In the genomic region with DNA sequence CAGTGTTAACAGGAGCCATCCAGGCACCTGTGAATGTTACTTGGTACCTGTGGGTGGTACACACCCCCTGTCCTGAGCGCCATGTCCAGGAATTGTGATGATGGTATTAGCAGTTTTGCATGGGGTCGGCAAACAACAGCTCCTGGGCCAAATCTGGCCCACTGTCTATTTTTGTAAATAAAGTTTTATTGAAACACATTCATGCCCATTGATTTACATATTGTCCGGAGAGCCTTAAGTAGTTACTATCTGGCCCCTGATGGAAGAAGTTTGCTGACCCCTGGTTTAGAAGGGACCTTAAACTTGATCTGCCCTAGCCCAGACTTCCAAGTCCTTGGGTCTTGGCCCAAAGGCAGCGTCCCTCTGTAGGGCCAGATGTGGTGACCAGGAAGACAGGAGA, we compare ENCODE assay signal across 28 cellular contexts. TPM values are rescaled to one million over a fixed set of nuclear protein-coding genes. Genes with fewer than 3 reads are reported as not detected.
DNase-seq lines count a peak whose midpoint lies in the region; ATAC-seq and TF ChIP-seq lines count a peak whose summit lies in the region.
"Had no signal": no experiment of that assay in that cellular context is flagged by ENCODE, and none has a peak within 500 bp of the region (broad histone marks: within the 10 kb centered on the region; RNA-seq: fewer than 3 reads in every experiment).

No MANE protein-coding gene starts in this region.

- no peak overlapping the region for H3K4me3 ChIP-seq in Panc1 (ENCODE audit: low read depth in 2 of 2, low read length in 2 of 2)
- H3K4me3 ChIP-seq in coronary artery = peak overlapping the region; percentile 58
- no peak overlapping the region for H3K4me3 ChIP-seq in subcutaneous abdominal adipose tissue (ENCODE audit: low read depth in 1 of 5, low read length in 5 of 5)
- no peak overlapping the region for H3K4me3 ChIP-seq in mammary epithelial cell (replicated peaks in 1 of 3; ENCODE audit: insufficient read depth in 1 of 3, low read depth in 2 of 3, low read length in 3 of 3)
- H3K4me3 ChIP-seq: cardiac muscle cell, gastroesophageal sphincter, pancreas, right atrium auricular region had no signal

- H3K27me3 ChIP-seq in Panc1 (ENCODE audit: control insufficient read depth, insufficient read depth, low read length) (no peaks in the 10 kb centered on the region), subcutaneous abdominal adipose tissue (ENCODE audit: control insufficient read depth in 5 of 5, insufficient read depth in 4 of 5, low read length in 5 of 5) (no peaks in the 10 kb centered on the region), mammary epithelial cell (ENCODE audit: insufficient read depth, low read length) (no peaks in the 10 kb centered on the region)
- H3K27me3 ChIP-seq: cardiac muscle cell, gastroesophageal sphincter, pancreas, right atrium auricular region had no signal

- peak overlapping the region; percentile 42 to 73 (median 56) for H3K27ac Mint-ChIP-seq in nephron
- H3K27ac Mint-ChIP-seq: activated CD4-positive, alpha-beta memory T cell treated with anti-CD3 and anti-CD28 coated beads, Interleukin-2, amount 10 ng/mL, durations not matched to agents 7 days and 5 days; activated naive CD4-positive, alpha-beta T cell treated with anti-CD3 and anti-CD28 coated beads, Interleukin-2, amount 50 U/mL, for 24 hours; activated T-helper 2 cell treated with anti-CD3 and anti-CD28 coated beads, Interferon-gamma antibody, Interleukin-2, Interleukin-4, amounts not matched to agents 10 μg/mL and 5 μg/mL and 100 μg/mL, durations not matched to agents 14 hours and 24 hours and 36 hours had no signal

- no peaks in the 10 kb centered on the region for H4K20me1 ChIP-seq in mammary epithelial cell (ENCODE audit: insufficient read depth, low read length)

- intact Hi-C loops in Panc1 (cut with micrococcal nuclease; ENCODE audit: unreplicated experiment) = no loop called here
- intact Hi-C loops in mammary epithelial cell (cut with micrococcal nuclease) = no loop called here

- H3K4me2 ChIP-seq in mammary epithelial cell (ENCODE audit: insufficient read depth, low read depth, low read length) = no peak overlapping the region
- H3K4me2 ChIP-seq: KMS-11 had no signal

- peaks cover 8% of the 10 kb centered on the region for H3K27me3 Mint-ChIP-seq in nephron (ENCODE audit: low read depth)
- H3K27me3 Mint-ChIP-seq: activated CD4-positive, alpha-beta memory T cell treated with anti-CD3 and anti-CD28 coated beads, Interleukin-2, amount 10 ng/mL, durations not matched to agents 7 days and 5 days; activated naive CD4-positive, alpha-beta T cell treated with anti-CD3 and anti-CD28 coated beads, Interleukin-2, amount 50 U/mL, for 24 hours; naive thymus-derived CD8-positive, alpha-beta T cell had no signal

- peaks cover 42% of the 10 kb centered on the region for H3K4me1 Mint-ChIP-seq in nephron

- peaks cover 66% of the 10 kb centered on the region for H3K79me2 ChIP-seq in mammary epithelial cell (ENCODE audit: insufficient read depth, low read length)

- 100% methylated on average over 4 of the region's 4 CpGs for WGBS in mammary epithelial cell (ENCODE audit: low coverage, missing lambda C conversion rate)

- no peak overlapping the region for H2AFZ ChIP-seq in mammary epithelial cell (ENCODE audit: low read depth, low read length)

- ATAC-seq in Panc1 = no peak
- ATAC-seq: activated CD4-positive, CD25-positive, alpha-beta regulatory T cell treated with anti-CD3 and anti-CD28 coated beads, Interleukin-2, amount 50 U/mL, for 24 hours; left lobe of liver; naive thymus-derived CD8-positive, alpha-beta T cell had no signal

- no peaks in the 10 kb centered on the region for H3K9me3 ChIP-seq in Panc1 (ENCODE audit: control insufficient read depth, insufficient read depth, low read depth, low read length)
- no peaks in the 10 kb centered on the region for H3K9me3 ChIP-seq in subcutaneous abdominal adipose tissue (ENCODE audit: control insufficient read depth in 5 of 5, low read length in 5 of 5)
- H3K9me3 ChIP-seq in mammary epithelial cell (replicated peaks; ENCODE audit: insufficient read depth, low read length) = no peaks in the 10 kb centered on the region
- H3K9me3 ChIP-seq: gastroesophageal sphincter, pancreas, right atrium auricular region had no signal

- TF ChIP-seq CTCF in Panc1 (IDR thresholded peaks at IDR 0.05) (no peak), coronary artery (IDR thresholded peaks at IDR 0.05) (no peak), nephron (IDR thresholded peaks at IDR 0.05; ENCODE audit: unreplicated experiment in 3 of 3) (no peak), mammary epithelial cell (conservative IDR thresholded peaks at IDR 0.05 in 1 of 2, IDR thresholded peaks at IDR 0.05 in 1 of 2; ENCODE audit: extremely low read depth in 1 of 2, insufficient read depth in 1 of 2, low read depth in 1 of 2, low read length in 2 of 2) (no peak)

- H3K9ac ChIP-seq in subcutaneous abdominal adipose tissue (ENCODE audit: low read length in 5 of 5) = no peak overlapping the region
- no peak overlapping the region for H3K9ac ChIP-seq in mammary epithelial cell (ENCODE audit: insufficient read depth, low read length)
- H3K9ac ChIP-seq: KMS-11 had no signal

- POLR2A ChIA-PET in Panc1 (lab: Charles Lee) = no interaction called here

- BruUV-seq in Panc1 (replicated peaks; lab: Mats Ljungman, UMichigan) = no TSS peak
- no TSS peak for BruUV-seq in mammary epithelial cell (replicated peaks; lab: Mats Ljungman, UMichigan)

- H3K4me1 ChIP-seq in Panc1 (ENCODE audit: control insufficient read depth, insufficient read depth, low read length) (peaks cover 38% of the 10 kb centered on the region), subcutaneous abdominal adipose tissue (ENCODE audit: control insufficient read depth in 5 of 5, insufficient read depth in 5 of 5, low read length in 5 of 5) (peaks cover 2 to 49% (median 34%) of the 10 kb centered on the region in 5 donors), mammary epithelial cell (ENCODE audit: insufficient read depth, low read length) (peaks cover 13% of the 10 kb centered on the region)

- H3K36me3 Mint-ChIP-seq in nephron (ENCODE audit: low read depth) = peaks cover 5% of the 10 kb centered on the region

- H3K9me3 Mint-ChIP-seq in nephron = no peaks in the 10 kb centered on the region
- H3K9me3 Mint-ChIP-seq: activated CD4-positive, alpha-beta memory T cell treated with anti-CD3 and anti-CD28 coated beads, Interleukin-2, amount 10 ng/mL, durations not matched to agents 7 days and 5 days; activated naive CD4-positive, alpha-beta T cell treated with anti-CD3 and anti-CD28 coated beads, Interleukin-2, amount 50 U/mL, for 24 hours; activated T-helper 2 cell treated with anti-CD3 and anti-CD28 coated beads, Interferon-gamma antibody, Interleukin-2, Interleukin-4, amounts not matched to agents 10 μg/mL and 5 μg/mL and 100 μg/mL, durations not matched to agents 14 hours and 24 hours and 36 hours; naive thymus-derived CD8-positive, alpha-beta T cell had no signal

- no peaks in the 10 kb centered on the region for H3K36me3 ChIP-seq in Panc1 (ENCODE audit: control insufficient read depth, insufficient read depth, low read length)
- H3K36me3 ChIP-seq in subcutaneous abdominal adipose tissue (ENCODE audit: control insufficient read depth in 5 of 5, insufficient read depth in 5 of 5, low read length in 5 of 5) = peaks cover 0 to 17% (median 12%) of the 10 kb centered on the region in 5 donors
- H3K36me3 ChIP-seq in mammary epithelial cell (ENCODE audit: insufficient read depth, low read length) = no peaks in the 10 kb centered on the region
- H3K36me3 ChIP-seq: cardiac muscle cell had no signal

- peak overlapping the region in 1 of 3 experiments; percentile 15 for H3K4me3 Mint-ChIP-seq in nephron
- H3K4me3 Mint-ChIP-seq: activated CD4-positive, alpha-beta memory T cell treated with anti-CD3 and anti-CD28 coated beads, Interleukin-2, amount 10 ng/mL, durations not matched to agents 7 days and 5 days; activated naive CD4-positive, alpha-beta T cell treated with anti-CD3 and anti-CD28 coated beads, Interleukin-2, amount 50 U/mL, for 24 hours; naive thymus-derived CD8-positive, alpha-beta T cell had no signal

- dilution Hi-C loops in mammary epithelial cell (cut with HindIII; ENCODE audit: low sequenced_read_pairs) = loop anchor here (5.0 to 10.0 kb wide), 2 partner anchors 46 to 56 kb away; no protein-coding TSS in a partner anchor

- H3K27ac ChIP-seq in Panc1 (ENCODE audit: low read length) (peak overlapping the region; percentile 48; the same call in 1 of the 2 replicates), coronary artery (peak overlapping the region; percentile 19 to 90), subcutaneous abdominal adipose tissue (ENCODE audit: low read depth, low read length) (peak overlapping the region; percentile 21), mammary epithelial cell (ENCODE audit: insufficient read depth, low read depth, low read length) (no peak overlapping the region)
- H3K27ac ChIP-seq: cardiac muscle cell, KMS-11, pancreas had no signal

- CTCF ChIA-PET in Panc1 (lab: Charles Lee) = no interaction called here
- CTCF ChIA-PET in mammary epithelial cell (lab: Charles Lee; ENCODE audit: low non-redundant PET) = no interaction called here

- in situ Hi-C loops in Panc1 (cut with HindIII; ENCODE audit: low pct_unique_long_range_greater_than_20kb, low sequenced_read_pairs) (no loop called here), mammary epithelial cell (cut with MboI; ENCODE audit: low sequenced_read_pairs in 2 of 2) (loop anchor here in 1 of 2 donors (25.0 kb wide), 1 partner anchor 89 kb away; no protein-coding TSS in a partner anchor)

- DNase-seq in Panc1 (ENCODE audit: low read depth, low spot score) (no peak), coronary artery (ENCODE audit: low spot score) (no peak), NCI-H510A treated with DMSO at 0.1 percent for 48 hours (lab: John Stamatoyannopoulos, UW) (no peak), NCI-H2081 (lab: John Stamatoyannopoulos, UW) (no peak), mammary epithelial cell (no peak)
- DNase-seq: ACHN; activated CD4-positive, alpha-beta memory T cell treated with anti-CD3 and anti-CD28 coated beads, Interleukin-2, amount 10 ng/mL, durations not matched to agents 7 days and 5 days; activated CD8-positive, alpha-beta memory T cell treated with anti-CD3 and anti-CD28 coated beads, Interleukin-2, amount 50 U/mL, for 48 hours; cortex of kidney; midbrain; naive thymus-derived CD8-positive, alpha-beta T cell; NCI-H1417; NCI-H2081 treated with DMSO at 0.1 percent for 48 hours; NCI-H345; NCI-H774; stimulated activated naive CD4-positive, alpha-beta T cell treated with Interleukin-2 at 50 U/mL for 16 hours; T-helper 1 cell had no signal

RNA-seq across cellular contexts. Expression of a gene that starts 58.3 kb away (rescaled TPM):
- total RNA-seq in Panc1 (2021; ENCODE audit: unreplicated experiment) (73.7 TPM), mammary epithelial cell (10 to 100 TPM; 18.2 to 56.7 TPM)
- 59.2 TPM for polyA plus RNA-seq in Panc1 (2012; ENCODE audit: insufficient read length)
- 13.2 TPM for polyA plus RNA-seq in mammary epithelial cell
- polyA minus RNA-seq in mammary epithelial cell = 17.3 TPM
